ENCODE assay signal across 6 cellular contexts in genomic region chr17:27435431-27436070, GRCh38. TPM values are rescaled to one million over a fixed set of nuclear protein-coding genes. Genes with fewer than 3 reads are reported as not detected.
DNase-seq lines count a peak whose midpoint lies in the region; ATAC-seq and TF ChIP-seq lines count a peak whose summit lies in the region.
"Not testable (repeated sequence)": the region's sequence is repeated elsewhere in the genome, so short reads cannot be mapped to it uniquely, and the experiment has no call there.

No MANE protein-coding gene starts in this region.

- not testable (repeated sequence) for H3K4me3 ChIP-seq in BJ (ENCODE audit: low read depth, low read length); MG63; mesenchymal stem cell (ENCODE audit: insufficient read depth in 1 of 2, low read depth in 1 of 2, low read length in 2 of 2)

- H4K8ac ChIP-seq in mesenchymal stem cell (ENCODE audit: low read length), result not testable (repeated sequence)

- H3K27me3 ChIP-seq in BJ (ENCODE audit: control insufficient read depth, insufficient read depth, low read length); MG63: not testable (repeated sequence)
- peaks cover 0 to 11% of the 10 kb centered on the region in 2 experiments for H3K27me3 ChIP-seq in mesenchymal stem cell (ENCODE audit: control insufficient read depth in 1 of 2, insufficient read depth in 1 of 2, low read length in 2 of 2)

- H3K23ac ChIP-seq in mesenchymal stem cell (ENCODE audit: low read length in 2 of 2), result not testable (repeated sequence)

- H3K4me1 ChIP-seq in mesenchymal stem cell (ENCODE audit: control insufficient read depth, insufficient read depth, low read depth, low read length), result not testable (repeated sequence)

- not testable (repeated sequence) for H2AK5ac ChIP-seq in mesenchymal stem cell (ENCODE audit: low read length, severe bottlenecking)

- H3K18ac ChIP-seq in mesenchymal stem cell (ENCODE audit: low read depth in 1 of 2, low read length in 2 of 2), result not testable (repeated sequence)

- DNase-seq in BJ (ENCODE audit: low read depth) (peak; percentile 85), GM04504 (ENCODE audit: low read depth) (peak; percentile 56), MG63 (peak; percentile 72), fibroblast of gingiva (ENCODE audit: low read depth) (peak; percentile 16), mesenchymal stem cell (peak; percentile 21)

- H3K27ac ChIP-seq in mesenchymal stem cell (ENCODE audit: low read length, poor library complexity, severe bottlenecking), result not testable (repeated sequence)

- TF ChIP-seq CTCF in BJ (IDR thresholded peaks at IDR 0.05; ENCODE audit: insufficient read depth, low read depth, low read length), result not testable (repeated sequence)

- not testable (repeated sequence) for H4K91ac ChIP-seq in mesenchymal stem cell (ENCODE audit: low read length)

- H2BK5ac ChIP-seq in mesenchymal stem cell (ENCODE audit: low read depth, low read length, poor library complexity, severe bottlenecking), result not testable (repeated sequence)

- not testable (repeated sequence) for H3K4ac ChIP-seq in mesenchymal stem cell (ENCODE audit: low read depth in 1 of 2, low read length in 2 of 2)

- not testable (repeated sequence) for H3K14ac ChIP-seq in mesenchymal stem cell (ENCODE audit: low read length in 2 of 2)

- 96% methylated on average over 5 of the region's 6 CpGs for WGBS in mesenchymal stem cell

- not testable (repeated sequence) for H3K79me1 ChIP-seq in mesenchymal stem cell (replicated peaks; ENCODE audit: low read length, poor library complexity, severe bottlenecking)

- POLR2A ChIA-PET in BJ (lab: Charles Lee), result interaction anchor here (0.6 kb wide), 1 partner anchor 124 kb away, joined by 4 read pairs; no protein-coding TSS in a partner anchor

- H2AFZ ChIP-seq in mesenchymal stem cell (ENCODE audit: low read depth, low read length), result not testable (repeated sequence)

- not testable (repeated sequence) for H2BK12ac ChIP-seq in mesenchymal stem cell (ENCODE audit: low read length in 2 of 2)

- ATAC-seq in SK-N-SH treated with all-trans-retinoic acid at 6 μM for 48 hours, result peak; percentile 62

- H3K4me2 ChIP-seq in mesenchymal stem cell (ENCODE audit: low read length, poor library complexity, severe bottlenecking), result not testable (repeated sequence)

- H3K9me3 ChIP-seq in MG63; mesenchymal stem cell (ENCODE audit: control insufficient read depth, low read length): not testable (repeated sequence)

- H3K36me3 ChIP-seq in BJ (ENCODE audit: control insufficient read depth, insufficient read depth, low read length); MG63; mesenchymal stem cell (ENCODE audit: control insufficient read depth in 1 of 2, insufficient read depth in 2 of 2, low read depth in 1 of 2, low read length in 2 of 2): not testable (repeated sequence)

- not testable (repeated sequence) for H2BK15ac ChIP-seq in mesenchymal stem cell (ENCODE audit: low read depth, poor library complexity, severe bottlenecking)

- CTCF ChIA-PET in BJ (lab: Yijun Ruan, JAX), result interaction anchor here (0.9 to 6.3 kb wide), 8 partner anchors 8 to 164 kb away, joined by 3 to 36 read pairs (median 4); no protein-coding TSS in a partner anchor

- H3K9ac ChIP-seq in mesenchymal stem cell (ENCODE audit: low read length), result not testable (repeated sequence)

- not testable (repeated sequence) for H2BK120ac ChIP-seq in mesenchymal stem cell (ENCODE audit: low read depth, low read length)

TF ChIP-seq in SK-N-SH treated with all-trans-retinoic acid at 6 μM for 48 hours, 23 proteins besides CTCF, POLR2A, EP300 and RAD21:
- TF ChIP-seq ISL1 (CRISPR knock-in tag; IDR thresholded peaks at IDR 0.05), result 0 out of 2 replicates have a peak, but pooled peaks have one; percentile 27

RNA-seq across cellular contexts. Expression of gene KSR1, which starts 20.7 kb away (rescaled TPM):
- polyA plus RNA-seq in BJ (2011; rRNA removed), result 5.6 and 6.8 TPM in 2 replicates
- 8.0 and 10.4 TPM in 2 replicates for polyA minus RNA-seq in BJ (2011; rRNA and poly(A)+ RNA removed)
- 0.52 and 7.6 TPM in 2 replicates for total RNA-seq in MG63 (2014; rRNA removed; shearing (Covaris generic); ENCODE audit: low replicate concordance)
- polyA plus RNA-seq in mesenchymal stem cell (2013, experiment 1 of 2), result 20.6 TPM
- polyA plus RNA-seq in mesenchymal stem cell (2013, experiment 2 of 2), result 20.0 TPM

Comparison
In these comparisons a context has a peak if more than half of its experiments do, and no peak if none do; other contexts are left out.
1. DNase-seq: peak in every context shown above with its lines; median percentile 85 in BJ; 72 in MG63; 56 in GM04504; 21 in mesenchymal stem cell; 16 in fibroblast of gingiva.